9 cellular contexts compared by ENCODE assay signal in the genomic region with DNA sequence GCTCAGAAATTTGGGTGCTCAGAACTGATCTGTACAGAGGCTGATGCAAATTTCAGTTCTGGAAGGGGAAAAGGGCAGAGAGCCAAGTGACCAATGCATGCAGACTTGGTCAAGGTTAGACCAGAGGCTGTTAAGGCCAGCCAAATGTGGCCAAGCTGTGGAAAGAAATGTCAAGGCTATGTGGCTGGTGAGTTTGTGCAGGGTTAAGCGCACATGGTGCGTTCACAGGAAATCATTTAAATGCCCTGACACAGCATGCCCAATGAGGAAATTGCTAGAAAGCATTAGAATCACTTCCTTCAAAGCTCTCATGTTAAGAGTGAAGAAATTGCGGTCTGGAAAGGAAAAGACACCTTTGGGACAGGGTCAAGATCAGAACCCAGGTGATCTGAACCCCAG. TPM values are rescaled to one million over a fixed set of nuclear protein-coding genes. Genes with fewer than 3 reads are reported as not detected.
DNase-seq lines count a peak whose midpoint lies in the region; ATAC-seq, FAIRE-seq and TF ChIP-seq lines count a peak whose summit lies in the region.
"Had no signal": no experiment of that assay in that cellular context is flagged by ENCODE, and none has a peak within 500 bp of the region (broad histone marks: within the 10 kb centered on the region; RNA-seq: fewer than 3 reads in every experiment).

No MANE protein-coding gene starts in this region.

- H3K9me3 ChIP-seq in kidney (ENCODE audit: control insufficient read depth in 1 of 2, low read length in 2 of 2): no peaks in the 10 kb centered on the region

- H3K9me3 Mint-ChIP-seq in activated naive CD4-positive, alpha-beta T cell treated with anti-CD3 and anti-CD28 coated beads, Interleukin-2, amount 50 U/mL, for 72 hours: no peaks in the 10 kb centered on the region
- H3K9me3 Mint-ChIP-seq in activated naive CD4-positive, alpha-beta T cell treated with anti-CD3 and anti-CD28 coated beads for 36 hours: no peaks in the 10 kb centered on the region
- no peaks in the 10 kb centered on the region for H3K9me3 Mint-ChIP-seq in T-helper 1 cell treated with Interleukin-12 subunit alpha and Interleukin-12 subunit beta and Interleukin-4 antibody, amounts not matched to agents 30 μg/mL and 1 μg/mL, for 36 hours
- H3K9me3 Mint-ChIP-seq in stimulated activated naive B cell treated with anti-CD40 and anti-IgM and Interleukin-4, amounts not matched to agents 10 μg/mL and 1 μg/mL and 100 μg/mL, for 72 hours: peaks cover 0 to 1% of the 10 kb centered on the region in 2 donors
- no peaks in the 10 kb centered on the region for H3K9me3 Mint-ChIP-seq in MCF 10A (ENCODE audit: unreplicated experiment)

- H3K36me3 ChIP-seq in kidney (ENCODE audit: control insufficient read depth in 1 of 2, insufficient read depth in 2 of 2, low read length in 2 of 2): peaks cover 10 to 30% of the 10 kb centered on the region in 2 donors

- no peak for TF ChIP-seq CTCF in kidney (IDR thresholded peaks at IDR 0.05; ENCODE audit: borderline replicate concordance, extremely low read depth, insufficient read depth)
- TF ChIP-seq CTCF in MCF 10A (IDR thresholded peaks at IDR 0.05; ENCODE audit: unreplicated experiment): no peak

- no peaks in the 10 kb centered on the region for H3K36me3 Mint-ChIP-seq in activated naive CD4-positive, alpha-beta T cell treated with anti-CD3 and anti-CD28 coated beads, Interleukin-2, amount 50 U/mL, for 72 hours
- H3K36me3 Mint-ChIP-seq in activated naive CD4-positive, alpha-beta T cell treated with anti-CD3 and anti-CD28 coated beads for 36 hours (ENCODE audit: low read depth): no peaks in the 10 kb centered on the region
- no peaks in the 10 kb centered on the region for H3K36me3 Mint-ChIP-seq in T-helper 1 cell treated with Interleukin-12 subunit alpha and Interleukin-12 subunit beta and Interleukin-4 antibody, amounts not matched to agents 30 μg/mL and 1 μg/mL, for 36 hours (ENCODE audit: low read depth)
- no peaks in the 10 kb centered on the region for H3K36me3 Mint-ChIP-seq in stimulated activated naive B cell treated with anti-CD40 and anti-IgM and Interleukin-4, amounts not matched to agents 10 μg/mL and 1 μg/mL and 100 μg/mL, for 72 hours
- peaks cover 17% of the 10 kb centered on the region for H3K36me3 Mint-ChIP-seq in MCF 10A (ENCODE audit: insufficient read depth, unreplicated experiment)

- H3K9ac ChIP-seq in kidney (ENCODE audit: low read length in 2 of 2): no peak overlapping the region

- ATAC-seq in activated naive CD4-positive, alpha-beta T cell treated with anti-CD3 and anti-CD28 coated beads, Interleukin-2, amount 50 U/mL, for 72 hours: peak in 1 of 2 donors; percentile 51
- peak; percentile 31 for ATAC-seq in HG03066 (IDR thresholded peaks at IDR 0.05; ENCODE audit: low read depth, unreplicated experiment)
- peak; percentile 73 to 81 for ATAC-seq in stimulated activated naive B cell treated with anti-CD40 and anti-IgM and Interleukin-4, amounts not matched to agents 10 μg/mL and 1 μg/mL and 100 μg/mL, for 72 hours (replicated peaks)

- CTCF ChIA-PET in activated naive CD4-positive, alpha-beta T cell treated with anti-CD3 and anti-CD28 coated beads for 36 hours (lab: Charles Lee): interaction anchor here (0.6 to 5.3 kb wide), 15 partner anchors 8 to 378 kb away, joined by 3 to 82 read pairs (median 4); no protein-coding TSS in a partner anchor
- CTCF ChIA-PET in MCF 10A (lab: Yijun Ruan, JAX): interaction anchor here (0.6 to 8.2 kb wide), 35 partner anchors 8 to 1085 kb away, joined by 3 to 387 read pairs (median 6); no protein-coding TSS in a partner anchor

- H3K27me3 Mint-ChIP-seq in activated naive CD4-positive, alpha-beta T cell treated with anti-CD3 and anti-CD28 coated beads for 36 hours (ENCODE audit: low read depth): peaks cover 7% of the 10 kb centered on the region
- peaks cover 33% of the 10 kb centered on the region for H3K27me3 Mint-ChIP-seq in T-helper 1 cell treated with Interleukin-12 subunit alpha and Interleukin-12 subunit beta and Interleukin-4 antibody, amounts not matched to agents 30 μg/mL and 1 μg/mL, for 36 hours (ENCODE audit: low read depth)
- peaks cover 30 to 40% of the 10 kb centered on the region in 2 donors for H3K27me3 Mint-ChIP-seq in stimulated activated naive B cell treated with anti-CD40 and anti-IgM and Interleukin-4, amounts not matched to agents 10 μg/mL and 1 μg/mL and 100 μg/mL, for 72 hours
- no peaks in the 10 kb centered on the region for H3K27me3 Mint-ChIP-seq in MCF 10A (ENCODE audit: insufficient read depth, unreplicated experiment)

- POLR2A ChIA-PET in MCF 10A (lab: Yijun Ruan, JAX): interaction anchor here (0.8 to 6.2 kb wide), 8 partner anchors 10 to 127 kb away, joined by 3 to 254 read pairs (median 6); partner anchors contain the start of gene PTPN3

- H3K27ac Mint-ChIP-seq in activated naive CD4-positive, alpha-beta T cell treated with anti-CD3 and anti-CD28 coated beads, Interleukin-2, amount 50 U/mL, for 72 hours: peak overlapping the region; percentile 29 to 38
- no peak overlapping the region for H3K27ac Mint-ChIP-seq in activated naive CD4-positive, alpha-beta T cell treated with anti-CD3 and anti-CD28 coated beads for 36 hours
- peak overlapping the region; percentile 82 for H3K27ac Mint-ChIP-seq in T-helper 1 cell treated with Interleukin-12 subunit alpha and Interleukin-12 subunit beta and Interleukin-4 antibody, amounts not matched to agents 30 μg/mL and 1 μg/mL, for 36 hours
- H3K27ac Mint-ChIP-seq in stimulated activated naive B cell treated with anti-CD40 and anti-IgM and Interleukin-4, amounts not matched to agents 10 μg/mL and 1 μg/mL and 100 μg/mL, for 72 hours: peak overlapping the region; percentile 89
- H3K27ac Mint-ChIP-seq in MCF 10A (ENCODE audit: low read depth, unreplicated experiment): no peak overlapping the region

- H3K4me1 ChIP-seq in kidney (ENCODE audit: control insufficient read depth in 1 of 2, insufficient read depth in 1 of 2, low read depth in 1 of 2, low read length in 2 of 2): peaks cover 6 to 10% of the 10 kb centered on the region in 2 donors

- no peak overlapping the region for H3K4me3 Mint-ChIP-seq in activated naive CD4-positive, alpha-beta T cell treated with anti-CD3 and anti-CD28 coated beads for 36 hours
- H3K4me3 Mint-ChIP-seq in T-helper 1 cell treated with Interleukin-12 subunit alpha and Interleukin-12 subunit beta and Interleukin-4 antibody, amounts not matched to agents 30 μg/mL and 1 μg/mL, for 36 hours: no peak overlapping the region
- H3K4me3 Mint-ChIP-seq in stimulated activated naive B cell treated with anti-CD40 and anti-IgM and Interleukin-4, amounts not matched to agents 10 μg/mL and 1 μg/mL and 100 μg/mL, for 72 hours: peak overlapping the region; percentile 17 to 38
- no peak overlapping the region for H3K4me3 Mint-ChIP-seq in MCF 10A (ENCODE audit: unreplicated experiment)

- FAIRE-seq in kidney (lab: Jason Lieb, UNC): no peak

- H3K4me1 Mint-ChIP-seq in activated naive CD4-positive, alpha-beta T cell treated with anti-CD3 and anti-CD28 coated beads for 36 hours (ENCODE audit: low read depth): peaks cover 16% of the 10 kb centered on the region
- H3K4me1 Mint-ChIP-seq in T-helper 1 cell treated with Interleukin-12 subunit alpha and Interleukin-12 subunit beta and Interleukin-4 antibody, amounts not matched to agents 30 μg/mL and 1 μg/mL, for 36 hours (ENCODE audit: low read depth): peaks cover 31% of the 10 kb centered on the region
- H3K4me1 Mint-ChIP-seq in stimulated activated naive B cell treated with anti-CD40 and anti-IgM and Interleukin-4, amounts not matched to agents 10 μg/mL and 1 μg/mL and 100 μg/mL, for 72 hours: peaks cover 26 to 37% of the 10 kb centered on the region in 2 donors
- peaks cover 10% of the 10 kb centered on the region for H3K4me1 Mint-ChIP-seq in MCF 10A (ENCODE audit: insufficient read depth, unreplicated experiment)

- H3K4me3 ChIP-seq in kidney (ENCODE audit: low read length in 2 of 2): no peak overlapping the region

- no peak for DNase-seq in activated naive CD4-positive, alpha-beta T cell treated with anti-CD3 and anti-CD28 coated beads, Interleukin-2, amount 50 U/mL, for 72 hours (ENCODE audit: low spot score in 2 of 2)
- DNase-seq in activated naive CD4-positive, alpha-beta T cell treated with anti-CD3 and anti-CD28 coated beads for 36 hours: no peak
- DNase-seq in stimulated activated naive B cell treated with anti-CD40 and anti-IgM and Interleukin-4, amounts not matched to agents 10 μg/mL and 1 μg/mL and 100 μg/mL, for 72 hours: peak; percentile 21
- DNase-seq in kidney: no peak
- DNase-seq in HPDE6-E6E7 (ENCODE audit: extremely low spot score): no peak
- no peak for DNase-seq in MCF 10A (ENCODE audit: unreplicated experiment)
- DNase-seq: activated CD4-positive, CD25-positive, alpha-beta regulatory T cell treated with anti-CD3 and anti-CD28 coated beads, Interleukin-2, amount 50 U/mL, for 72 hours had no signal

- no peak overlapping the region for H3K27ac ChIP-seq in kidney (ENCODE audit: low read depth in 2 of 2, low read length in 2 of 2)

- BruUV-seq in MCF 10A (replicated peaks; lab: Mats Ljungman, UMichigan): no TSS peak

- intact Hi-C loops in activated naive CD4-positive, alpha-beta T cell treated with anti-CD3 and anti-CD28 coated beads for 36 hours (cut with micrococcal nuclease): loop anchor here (1.0 to 10.0 kb wide), 6 partner anchors 29 to 777 kb away; no protein-coding TSS in a partner anchor
- intact Hi-C loops in kidney (cut with DNase I): loop anchor here (10.0 kb wide), 1 partner anchor 85 kb away; no protein-coding TSS in a partner anchor
- intact Hi-C loops in MCF 10A (cut with micrococcal nuclease): loop anchor here (1.0 to 5.0 kb wide), 3 partner anchors 29 to 377 kb away; no protein-coding TSS in a partner anchor

RNA-seq across cellular contexts. Expression of gene PTPN3, which starts 58.0 kb away (rescaled TPM):
- total RNA-seq in activated naive CD4-positive, alpha-beta T cell treated with anti-CD3 and anti-CD28 coated beads, Interleukin-2, amount 50 U/mL, for 72 hours: under 1 TPM; 0.80 to 0.99 TPM
- under 1 TPM; 0.02 to 0.27 TPM for total RNA-seq in activated naive CD4-positive, alpha-beta T cell treated with anti-CD3 and anti-CD28 coated beads for 36 hours
- total RNA-seq in kidney (40.6 TPM), MCF 10A (2022) (6.3 and 6.9 TPM in 2 replicates)
- 33.7 TPM for polyA plus RNA-seq in kidney (ENCODE audit: insufficient read depth, low read depth, low replicate concordance)

Comparison
In these comparisons a context has a peak if more than half of its experiments do, and no peak if none do; other contexts are left out.
1. H3K27ac Mint-ChIP-seq: peak in activated naive CD4-positive, alpha-beta T cell treated with anti-CD3 and anti-CD28 coated beads, Interleukin-2, amount 50 U/mL, for 72 hours (2 of 2), T-helper 1 cell treated with Interleukin-12 subunit alpha and Interleukin-12 subunit beta and Interleukin-4 antibody, amounts not matched to agents 30 μg/mL and 1 μg/mL, for 36 hours (single experiment) and stimulated activated naive B cell treated with anti-CD40 and anti-IgM and Interleukin-4, amounts not matched to agents 10 μg/mL and 1 μg/mL and 100 μg/mL, for 72 hours (single experiment); none in activated naive CD4-positive, alpha-beta T cell treated with anti-CD3 and anti-CD28 coated beads for 36 hours (single experiment) and MCF 10A (single experiment).
2. H3K4me3 Mint-ChIP-seq: peak in stimulated activated naive B cell treated with anti-CD40 and anti-IgM and Interleukin-4, amounts not matched to agents 10 μg/mL and 1 μg/mL and 100 μg/mL, for 72 hours (2 of 2); none in activated naive CD4-positive, alpha-beta T cell treated with anti-CD3 and anti-CD28 coated beads for 36 hours (single experiment), T-helper 1 cell treated with Interleukin-12 subunit alpha and Interleukin-12 subunit beta and Interleukin-4 antibody, amounts not matched to agents 30 μg/mL and 1 μg/mL, for 36 hours (single experiment) and MCF 10A (single experiment).